ENCODE assay signal across 17 cellular contexts in genomic region chr1:83822206-83822605, GRCh38.
"Had no signal": no experiment of that assay in that cellular context is flagged by ENCODE, and none has a peak within 500 bp of the region (broad histone marks: within the 10 kb centered on the region; RNA-seq: fewer than 3 reads in every experiment).

No MANE protein-coding gene starts in this region.

- H2AFZ ChIP-seq: parathyroid adenoma had no signal

- DNase-seq: activated CD4-positive, alpha-beta T cell treated with anti-CD3 and anti-CD28 coated beads, Interleukin-2, amount 50 U/mL, for 4 hours; activated CD4-positive, CD25-positive, alpha-beta regulatory T cell treated with anti-CD3 and anti-CD28 coated beads, Interleukin-2, amount 50 U/mL, for 72 hours; activated naive CD4-positive, alpha-beta T cell; activated naive CD8-positive, alpha-beta T cell treated with anti-CD3 and anti-CD28 coated beads, Interleukin-2, amount 10 ng/mL, durations not matched to agents 7 days and 5 days; activated T-cell treated with anti-CD3 and anti-CD28 coated beads for 4 hours; heart right ventricle; mammary epithelial cell; mucosa of descending colon; naive thymus-derived CD4-positive, alpha-beta T cell; tibial artery had no signal

- H3K4me1 ChIP-seq: gastroesophageal sphincter, parathyroid adenoma, tibial artery, vagina had no signal

- H3K4me1 Mint-ChIP-seq: activated naive CD8-positive, alpha-beta T cell treated with anti-CD3 and anti-CD28 coated beads, Interleukin-2, amount 10 ng/mL, durations not matched to agents 7 days and 5 days; naive thymus-derived CD4-positive, alpha-beta T cell had no signal

- H3K4me3 ChIP-seq: gastroesophageal sphincter, heart right ventricle, mucosa of descending colon, tibial artery, vagina had no signal

- H3K27ac Mint-ChIP-seq: activated naive CD8-positive, alpha-beta T cell treated with anti-CD3 and anti-CD28 coated beads, Interleukin-2, amount 10 ng/mL, durations not matched to agents 7 days and 5 days; naive thymus-derived CD4-positive, alpha-beta T cell; stimulated activated memory B cell treated with anti-CD40 and anti-IgM and Interleukin-4, amounts not matched to agents 10 μg/mL and 1 μg/mL and 100 μg/mL, for 72 hours had no signal

- H3K36me3 ChIP-seq: gastroesophageal sphincter, heart right ventricle, neutrophil, tibial artery, vagina had no signal

- H3K4me3 Mint-ChIP-seq: activated naive CD8-positive, alpha-beta T cell treated with anti-CD3 and anti-CD28 coated beads, Interleukin-2, amount 10 ng/mL, durations not matched to agents 7 days and 5 days; naive thymus-derived CD4-positive, alpha-beta T cell; stimulated activated memory B cell treated with anti-CD40 and anti-IgM and Interleukin-4, amounts not matched to agents 10 μg/mL and 1 μg/mL and 100 μg/mL, for 72 hours had no signal

- H3K9ac ChIP-seq: parathyroid adenoma had no signal

- H3K27me3 Mint-ChIP-seq: naive thymus-derived CD4-positive, alpha-beta T cell; stimulated activated memory B cell treated with anti-CD40 and anti-IgM and Interleukin-4, amounts not matched to agents 10 μg/mL and 1 μg/mL and 100 μg/mL, for 72 hours had no signal

- H3K36me3 Mint-ChIP-seq: activated naive CD8-positive, alpha-beta T cell treated with anti-CD3 and anti-CD28 coated beads, Interleukin-2, amount 10 ng/mL, durations not matched to agents 7 days and 5 days had no signal

- ATAC-seq: gastroesophageal sphincter; heart right ventricle; left lobe of liver; mucosa of descending colon; naive thymus-derived CD4-positive, alpha-beta T cell; stimulated activated memory B cell treated with anti-CD40 and anti-IgM and Interleukin-4, amounts not matched to agents 10 μg/mL and 1 μg/mL and 100 μg/mL, for 72 hours had no signal

- H3K27me3 ChIP-seq: gastroesophageal sphincter, heart right ventricle, neutrophil, tibial artery, vagina had no signal

- H3K79me2 ChIP-seq: parathyroid adenoma had no signal

- H3K9me3 ChIP-seq: mucosa of descending colon, neutrophil, tibial artery, vagina had no signal

- H3K27ac ChIP-seq: epithelial cell of prostate, gastroesophageal sphincter, heart right ventricle, neutrophil, parathyroid adenoma, tibial artery, vagina had no signal
